In genomic region chr2:69030791-69031190, GRCh38 we compare ENCODE assay signal across 21 cellular contexts. TPM values are rescaled to one million over a fixed set of nuclear protein-coding genes. Genes with fewer than 3 reads are reported as not detected.
DNase-seq lines count a peak whose midpoint lies in the region; ATAC-seq and TF ChIP-seq lines count a peak whose summit lies in the region.
"Had no signal": no experiment of that assay in that cellular context is flagged by ENCODE, and none has a peak within 500 bp of the region (broad histone marks: within the 10 kb centered on the region; RNA-seq: fewer than 3 reads in every experiment).

No MANE protein-coding gene starts in this region.

- H3K4me3 Mint-ChIP-seq in mesothelial cell of epicardium, result no peak overlapping the region
- no peak overlapping the region for H3K4me3 Mint-ChIP-seq in activated naive CD4-positive, alpha-beta T cell treated with anti-CD3 and anti-CD28 coated beads for 36 hours
- H3K4me3 Mint-ChIP-seq: CD4-positive, CD25-positive, alpha-beta regulatory T cell; HFFc6 had no signal

- H3K4me1 ChIP-seq in left ventricle myocardium inferior, result peaks cover 16% of the 10 kb centered on the region
- H3K4me1 ChIP-seq in mesenchymal stem cell (ENCODE audit: control insufficient read depth, insufficient read depth, low read depth, low read length), result peaks cover 2% of the 10 kb centered on the region

- H3K36me3 ChIP-seq in left ventricle myocardium inferior (no peaks in the 10 kb centered on the region), mesenchymal stem cell (ENCODE audit: control insufficient read depth in 1 of 2, insufficient read depth in 2 of 2, low read depth in 1 of 2, low read length in 2 of 2) (peaks cover 0 to 7% of the 10 kb centered on the region in 2 experiments)

- no peak overlapping the region for H2AFZ ChIP-seq in mesenchymal stem cell (ENCODE audit: low read depth, low read length)
- H2AFZ ChIP-seq: GM23248 had no signal

- no peak overlapping the region for H3K4ac ChIP-seq in mesenchymal stem cell (ENCODE audit: low read depth in 1 of 2, low read length in 2 of 2)

- CTCF ChIA-PET in activated naive CD4-positive, alpha-beta T cell treated with anti-CD3 and anti-CD28 coated beads for 36 hours (lab: Charles Lee), result interaction anchor here (1.0 kb wide), 1 partner anchor 276 kb away, joined by 5 read pairs; no protein-coding TSS in a partner anchor

- peak overlapping the region; percentile 21 for H3K27ac Mint-ChIP-seq in mesothelial cell of epicardium
- no peak overlapping the region for H3K27ac Mint-ChIP-seq in activated naive CD4-positive, alpha-beta T cell treated with anti-CD3 and anti-CD28 coated beads for 36 hours
- H3K27ac Mint-ChIP-seq: CD4-positive, CD25-positive, alpha-beta regulatory T cell; HFFc6 had no signal

- H3K9me3 ChIP-seq in left ventricle myocardium inferior (replicated peaks) (peaks cover 8% of the 10 kb centered on the region), mesenchymal stem cell (ENCODE audit: control insufficient read depth, low read length) (no peaks in the 10 kb centered on the region)

- no peak overlapping the region for H3K14ac ChIP-seq in mesenchymal stem cell (ENCODE audit: low read length in 2 of 2)

- peaks cover 15% of the 10 kb centered on the region for H3K36me3 Mint-ChIP-seq in mesothelial cell of epicardium
- no peaks in the 10 kb centered on the region for H3K36me3 Mint-ChIP-seq in activated naive CD4-positive, alpha-beta T cell treated with anti-CD3 and anti-CD28 coated beads for 36 hours (ENCODE audit: low read depth)
- H3K36me3 Mint-ChIP-seq: CD4-positive, CD25-positive, alpha-beta regulatory T cell had no signal

- H3K4me3 ChIP-seq in left ventricle myocardium inferior (no peak overlapping the region), coronary artery (no peak overlapping the region), mesenchymal stem cell (ENCODE audit: insufficient read depth in 1 of 2, low read depth in 1 of 2, low read length in 2 of 2) (no peak overlapping the region)
- H3K4me3 ChIP-seq: GM23248 had no signal

- H3K23ac ChIP-seq in mesenchymal stem cell (ENCODE audit: low read length in 2 of 2), result no peak overlapping the region

- H3K18ac ChIP-seq in mesenchymal stem cell (ENCODE audit: low read depth in 1 of 2, low read length in 2 of 2), result no peak overlapping the region

- H3K9me3 Mint-ChIP-seq in mesothelial cell of epicardium, result peaks cover 17% of the 10 kb centered on the region
- H3K9me3 Mint-ChIP-seq in activated naive CD4-positive, alpha-beta T cell treated with anti-CD3 and anti-CD28 coated beads for 36 hours, result no peaks in the 10 kb centered on the region

- DNase-seq in left ventricle myocardium inferior (no peak), left ventricle myocardium superior (no peak), coronary artery (ENCODE audit: low spot score) (no peak), mesothelial cell of epicardium (ENCODE audit: low spot score in 2 of 2, unreplicated experiment in 2 of 2) (no peak), NCI-H2107 treated with DMSO at 0.1 percent for 48 hours (lab: John Stamatoyannopoulos, UW; ENCODE audit: unreplicated experiment) (no peak), mesenchymal stem cell (no peak)
- no peak for DNase-seq in activated naive CD4-positive, alpha-beta T cell treated with anti-CD3 and anti-CD28 coated beads for 36 hours
- DNase-seq: 8988T; CD4-positive, CD25-positive, alpha-beta regulatory T cell; GM23248; H7; HFFc6; KBM-7; NCI-H2029; NCI-H2227 treated with DMSO at 0.1 percent for 48 hours; NCI-H526 treated with DMSO at 0.1 percent for 48 hours; SHP77 treated with DMSO at 0.1 percent for 48 hours had no signal

- H3K27me3 ChIP-seq in left ventricle myocardium inferior (ENCODE audit: low read depth) (no peaks in the 10 kb centered on the region), mesenchymal stem cell (ENCODE audit: control insufficient read depth in 1 of 2, insufficient read depth in 1 of 2, low read length in 2 of 2) (no peaks in the 10 kb centered on the region)

- no peak overlapping the region for H3K4me2 ChIP-seq in mesenchymal stem cell (ENCODE audit: low read length, poor library complexity, severe bottlenecking)

- no peak overlapping the region for H2BK5ac ChIP-seq in mesenchymal stem cell (ENCODE audit: low read depth, low read length, poor library complexity, severe bottlenecking)

- no peak for ATAC-seq in left ventricle myocardium superior
- ATAC-seq: SK-N-SH treated with all-trans-retinoic acid at 6 μM for 48 hours had no signal

- WGBS in mesenchymal stem cell, result 96% methylated on average over 6 of the region's 6 CpGs

- TF ChIP-seq CTCF in left ventricle myocardium inferior (IDR thresholded peaks at IDR 0.05; ENCODE audit: borderline replicate concordance), result no peak
- TF ChIP-seq CTCF in coronary artery (IDR thresholded peaks at IDR 0.05), result no peak
- no peak for TF ChIP-seq CTCF in mesothelial cell of epicardium (IDR thresholded peaks at IDR 0.05; ENCODE audit: unreplicated experiment)

- no peak overlapping the region for H4K91ac ChIP-seq in mesenchymal stem cell (ENCODE audit: low read length)

- peaks cover 35% of the 10 kb centered on the region for H3K79me1 ChIP-seq in mesenchymal stem cell (replicated peaks; ENCODE audit: low read length, poor library complexity, severe bottlenecking)

- H3K27ac ChIP-seq in left ventricle myocardium inferior (replicated peaks) (peak overlapping the region; percentile 2), coronary artery (peak overlapping the region; percentile 22 to 52), mesenchymal stem cell (ENCODE audit: low read length, poor library complexity, severe bottlenecking) (no peak overlapping the region)

- intact Hi-C loops in left ventricle myocardium inferior (cut with micrococcal nuclease), result no loop called here
- intact Hi-C loops in left ventricle myocardium superior (cut with micrococcal nuclease), result no loop called here
- intact Hi-C loops in activated naive CD4-positive, alpha-beta T cell treated with anti-CD3 and anti-CD28 coated beads for 36 hours (cut with micrococcal nuclease), result no loop called here

- no peak overlapping the region for H3K9ac ChIP-seq in mesenchymal stem cell (ENCODE audit: low read length)
- H3K9ac ChIP-seq: GM23248 had no signal

- no peak overlapping the region for H2BK15ac ChIP-seq in mesenchymal stem cell (ENCODE audit: low read depth, poor library complexity, severe bottlenecking)

- no peak overlapping the region for H4K8ac ChIP-seq in mesenchymal stem cell (ENCODE audit: low read length)

- no peaks in the 10 kb centered on the region for H3K27me3 Mint-ChIP-seq in mesothelial cell of epicardium (ENCODE audit: low read depth)
- H3K27me3 Mint-ChIP-seq in activated naive CD4-positive, alpha-beta T cell treated with anti-CD3 and anti-CD28 coated beads for 36 hours (ENCODE audit: low read depth), result peaks cover 14% of the 10 kb centered on the region

- no peak overlapping the region for H2BK120ac ChIP-seq in mesenchymal stem cell (ENCODE audit: low read depth, low read length)

- H3K4me1 Mint-ChIP-seq in mesothelial cell of epicardium, result peaks cover 13% of the 10 kb centered on the region
- H3K4me1 Mint-ChIP-seq in activated naive CD4-positive, alpha-beta T cell treated with anti-CD3 and anti-CD28 coated beads for 36 hours (ENCODE audit: low read depth), result no peaks in the 10 kb centered on the region
- H3K4me1 Mint-ChIP-seq: CD4-positive, CD25-positive, alpha-beta regulatory T cell had no signal

- no peak overlapping the region for H2AK5ac ChIP-seq in mesenchymal stem cell (ENCODE audit: low read length, severe bottlenecking)

- H2BK12ac ChIP-seq in mesenchymal stem cell (ENCODE audit: low read length in 2 of 2), result no peak overlapping the region

RNA-seq across cellular contexts. Expression of gene ANTXR1, which starts 17.8 kb away (rescaled TPM):
- total RNA-seq in left ventricle myocardium inferior (23.3 TPM), left ventricle myocardium superior (28.9 TPM), mesothelial cell of epicardium (137 to 144 TPM (median 144 TPM) in 3 replicates)
- polyA plus RNA-seq in mesenchymal stem cell (2013, experiment 1 of 2), result 385 TPM
- polyA plus RNA-seq in mesenchymal stem cell (2013, experiment 2 of 2), result 385 TPM
- under 1 TPM in 1 of 2 experiments, not detected in 1; 0.17 TPM for total RNA-seq in activated naive CD4-positive, alpha-beta T cell treated with anti-CD3 and anti-CD28 coated beads for 36 hours
- total RNA-seq: CD4-positive, CD25-positive, alpha-beta regulatory T cell had no signal
- polyA plus RNA-seq: CD4-positive, CD25-positive, alpha-beta regulatory T cell had no signal

RNA-seq across cellular contexts. Expression of gene GKN1, which starts 56.4 kb away (rescaled TPM):
- not detected for total RNA-seq in left ventricle myocardium inferior
- not detected for total RNA-seq in left ventricle myocardium superior
- total RNA-seq in mesothelial cell of epicardium, result not detected in 3 replicates
- not detected for polyA plus RNA-seq in mesenchymal stem cell (2013, experiment 1 of 2)
- polyA plus RNA-seq in mesenchymal stem cell (2013, experiment 2 of 2), result not detected
- total RNA-seq in activated naive CD4-positive, alpha-beta T cell treated with anti-CD3 and anti-CD28 coated beads for 36 hours, result not detected
- total RNA-seq: CD4-positive, CD25-positive, alpha-beta regulatory T cell; GM23248; H7; HFFc6; LHCN-M2; MCF 10A had no signal
- polyA plus RNA-seq: BJ; CD4-positive, CD25-positive, alpha-beta regulatory T cell; GM23248 had no signal

Comparison
In these comparisons a context has a peak if more than half of its experiments do, and no peak if none do; other contexts are left out.
1. RNA of gene ANTXR1, which starts 17.8 kb away (total RNA-seq): 137 to 144 TPM in mesothelial cell of epicardium, 28.9 TPM in left ventricle myocardium superior (single experiment) and 23.3 TPM in left ventricle myocardium inferior (single experiment); 0.17 TPM in activated naive CD4-positive, alpha-beta T cell treated with anti-CD3 and anti-CD28 coated beads for 36 hours; every median in the first group is over 10 times any median in the second.